Comparison of ENCODE assay signal across 16 cellular contexts in genomic region chr2:221588306-221588985, GRCh38. TPM values are rescaled to one million over a fixed set of nuclear protein-coding genes. Genes with fewer than 3 reads are reported as not detected.
A peak's percentile ranks its signal among the peaks of the same experiment; 100 is the strongest.
DNase-seq lines count a peak whose midpoint lies in the region; TF ChIP-seq lines count a peak whose summit lies in the region.
"Had no signal": no experiment of that assay in that cellular context is flagged by ENCODE, and none has a peak within 500 bp of the region (broad histone marks: within the 10 kb centered on the region; RNA-seq: fewer than 3 reads in every experiment).

No MANE protein-coding gene starts in this region.

- H3K36me3 ChIP-seq in colonic mucosa: no peaks in the 10 kb centered on the region
- H3K36me3 ChIP-seq: BLaER1 had no signal

- H3K4me1 Mint-ChIP-seq in Calu3 (ENCODE audit: low read depth, unreplicated experiment) (peaks cover 12% of the 10 kb centered on the region), chondrocyte (ENCODE audit: low read depth) (no peaks in the 10 kb centered on the region)
- H3K4me1 Mint-ChIP-seq: CD8-positive, alpha-beta memory T cell had no signal

- H3K9me3 ChIP-seq in colonic mucosa: no peaks in the 10 kb centered on the region
- H3K9me3 ChIP-seq: BLaER1 had no signal

- H3K36me3 Mint-ChIP-seq in Calu3 (ENCODE audit: insufficient read depth, unreplicated experiment): no peaks in the 10 kb centered on the region
- H3K36me3 Mint-ChIP-seq in chondrocyte (ENCODE audit: low read depth): no peaks in the 10 kb centered on the region
- H3K36me3 Mint-ChIP-seq: CD8-positive, alpha-beta memory T cell had no signal

- no TSS peak for BruUV-seq in Calu3 (replicated peaks; lab: Mats Ljungman, UMichigan)

- peak overlapping the region; percentile 50 for H3K4me3 Mint-ChIP-seq in Calu3 (ENCODE audit: low read depth, unreplicated experiment)
- H3K4me3 Mint-ChIP-seq in chondrocyte (ENCODE audit: unreplicated experiment): no peak overlapping the region
- H3K4me3 Mint-ChIP-seq: CD8-positive, alpha-beta memory T cell had no signal

- CTCF ChIA-PET in Calu3 (lab: Charles Lee): interaction anchor here (0.7 kb wide), 2 partner anchors 345 to 418 kb away, joined by 3 to 4 read pairs; no protein-coding TSS in a partner anchor

- DNase-seq in Calu3: no peak
- DNase-seq in chondrocyte (ENCODE audit: low spot score): no peak
- peak; percentile 92 for DNase-seq in kidney tubule cell (ENCODE audit: low spot score)
- no peak for DNase-seq in NCI-H1092 (lab: John Stamatoyannopoulos, UW)
- no peak for DNase-seq in GM19240 (ENCODE audit: insufficient read length, low spot score)
- no peak for DNase-seq in colonic mucosa
- no peak for DNase-seq in NCI-H526 treated with DMSO at 0.1 percent for 48 hours (lab: John Stamatoyannopoulos, UW)
- DNase-seq: AML-193; CD8-positive, alpha-beta memory T cell; DMS79; GM23248; H7 had no signal

- H3K9me3 Mint-ChIP-seq in Calu3 (ENCODE audit: low read depth, unreplicated experiment): no peaks in the 10 kb centered on the region
- H3K9me3 Mint-ChIP-seq in chondrocyte (ENCODE audit: low read depth): no peaks in the 10 kb centered on the region
- H3K9me3 Mint-ChIP-seq: CD8-positive, alpha-beta memory T cell had no signal

- no peak overlapping the region for H3K4me3 ChIP-seq in colonic mucosa
- H3K4me3 ChIP-seq: BLaER1, GM12878, GM23248 had no signal

- no peak overlapping the region for H3K9ac ChIP-seq in colonic mucosa (ENCODE audit: low read depth in 2 of 2, low read length in 2 of 2)
- H3K9ac ChIP-seq: BLaER1, GM23248 had no signal

- H3K27ac Mint-ChIP-seq in Calu3 (ENCODE audit: unreplicated experiment) (peak overlapping the region; percentile 37), chondrocyte (ENCODE audit: unreplicated experiment) (peak overlapping the region; percentile 33)
- H3K27ac Mint-ChIP-seq: CD8-positive, alpha-beta memory T cell had no signal

- H3K27me3 Mint-ChIP-seq in Calu3 (ENCODE audit: unreplicated experiment) (no peaks in the 10 kb centered on the region), chondrocyte (ENCODE audit: low read depth) (peaks cover 26% of the 10 kb centered on the region)

- TF ChIP-seq CTCF in Calu3 (IDR thresholded peaks at IDR 0.05; ENCODE audit: unreplicated experiment) (no peak), chondrocyte (IDR thresholded peaks at IDR 0.05) (no peak), colonic mucosa (IDR thresholded peaks at IDR 0.05) (no peak)

- no peaks in the 10 kb centered on the region for H3K27me3 ChIP-seq in colonic mucosa
- H3K27me3 ChIP-seq: BLaER1 had no signal

- no peak overlapping the region for H3K27ac ChIP-seq in colonic mucosa
- H3K27ac ChIP-seq: BLaER1, GM23248 had no signal

- intact Hi-C loops in Calu3 (cut with micrococcal nuclease; ENCODE audit: unreplicated experiment): loop anchor here (5.0 kb wide), 1 partner anchor 379 kb away; no protein-coding TSS in a partner anchor
- intact Hi-C loops in colonic mucosa (cut with DNase I): no loop called here

- no peaks in the 10 kb centered on the region for H3K4me1 ChIP-seq in colonic mucosa

RNA-seq across cellular contexts. Expression of gene EPHA4, which starts 16.3 kb away (rescaled TPM):
- total RNA-seq in Calu3 (2022) (2.8 and 3.2 TPM in 2 replicates), chondrocyte (3.9 to 6.8 TPM (median 5.5 TPM) in 3 replicates), colonic mucosa (10 to 100 TPM in 1 of 2 donors, 1 to 10 TPM in 1; 8.9 to 17.1 TPM)
- total RNA-seq: G401, HepG2 had no signal
